ENCODE assay signal across 8 cellular contexts in genomic region chr20:23637282-23638221, GRCh38. TPM values are rescaled to one million over a fixed set of nuclear protein-coding genes. Genes with fewer than 3 reads are reported as not detected.
DNase-seq lines count a peak whose midpoint lies in the region; ATAC-seq and TF ChIP-seq lines count a peak whose summit lies in the region.

TSS of gene CST3 (minus strand) at chr20:23637955. CDS start at chr20:23637862, 93 bp downstream.

- no peak for TF ChIP-seq CTCF in KMS-11 (conservative IDR thresholded peaks at IDR 0.05; ENCODE audit: low read depth, low read length)

- H3K27ac ChIP-seq in KMS-11 = peak within 1 kb of the TSS; percentile 36; the same call in 1 of the 2 replicates

- H3K4me3 ChIP-seq in KMS-11 (IDR thresholded peaks at IDR 0.05; ENCODE audit: insufficient read depth, low read depth, low read length) = no peak within 1 kb of the TSS

- no peaks in the 10 kb centered on the region for H4K20me1 ChIP-seq in KMS-11 (ENCODE audit: insufficient read depth)

- peak within 1 kb of the TSS; percentile 74 for H3K9ac ChIP-seq in KMS-11

- no peaks in the 10 kb centered on the region for H3K27me3 ChIP-seq in KMS-11 (ENCODE audit: insufficient read depth, low read depth)

- peak; percentile 98 for DNase-seq in GM03348 (ENCODE audit: low spot score)
- DNase-seq in RPMI7951 (ENCODE audit: low read depth) = peak; percentile 95
- DNase-seq in dedifferentiated amniotic fluid mesenchymal stem cell (ENCODE audit: extremely low spot score) = peak; percentile 60
- peak; percentile 88 for DNase-seq in kidney tubule cell (ENCODE audit: low spot score)
- peak; percentile 34 for DNase-seq in stimulated activated CD8-positive, alpha-beta memory T cell treated with anti-CD3 and anti-CD28 coated beads, Interleukin-4, amount 100 ng/mL, for 48 hours
- DNase-seq in inferior parietal cortex (ENCODE audit: extremely low spot score) = no peak

- H3K36me3 ChIP-seq in KMS-11 (ENCODE audit: insufficient read depth) = no peaks in the 10 kb centered on the region

- no peaks in the 10 kb centered on the region for H3K79me2 ChIP-seq in KMS-11 (ENCODE audit: insufficient read depth, low read depth)

- ATAC-seq in GM21717 (IDR thresholded peaks at IDR 0.05; ENCODE audit: unreplicated experiment) = peak; percentile 42

- H2AFZ ChIP-seq in KMS-11 (ENCODE audit: low read depth) = peak within 1 kb of the TSS; percentile 76

- no peaks in the 10 kb centered on the region for H3K4me1 ChIP-seq in KMS-11 (ENCODE audit: low read depth, poor library complexity, severe bottlenecking)

- H3K4me2 ChIP-seq in KMS-11 = peak within 1 kb of the TSS; percentile 66

RNA-seq across cellular contexts. Expression of gene CST3, which starts in this region (rescaled TPM):
- 515 and 755 TPM in 2 replicates for total RNA-seq in RPMI7951 (2014; rRNA removed; shearing (Covaris generic))
